Comparison of ENCODE assay signal across 1 cellular context in the genomic region with DNA sequence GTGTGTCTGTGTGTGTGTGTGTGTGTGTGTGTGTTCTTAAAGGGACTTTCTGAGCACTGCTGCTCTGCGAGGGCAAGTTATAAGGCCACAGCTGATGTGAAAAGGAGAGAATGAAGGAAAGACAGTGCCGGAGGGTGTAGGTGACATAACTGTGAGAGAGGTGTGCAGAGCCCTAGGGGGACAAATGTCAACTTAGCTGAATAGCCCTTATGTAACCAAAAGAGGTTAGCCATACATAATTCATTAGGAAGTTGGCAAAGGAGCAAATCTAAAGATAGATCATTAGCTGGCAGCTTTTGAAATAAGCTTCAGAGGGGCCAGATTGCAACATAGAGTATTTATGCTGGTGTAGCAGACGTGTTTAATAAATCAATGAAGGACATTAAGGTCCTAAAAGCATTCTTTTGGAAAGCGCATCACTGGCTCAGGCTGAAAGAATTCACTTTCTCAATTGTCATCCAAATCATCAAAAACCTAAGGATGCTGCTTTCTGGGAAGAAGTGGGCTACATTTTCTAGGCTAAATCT.
TF ChIP-seq lines count a peak whose summit lies in the region.

No MANE protein-coding gene starts in this region.

TF ChIP-seq in H1, 55 proteins besides CTCF, POLR2A, EP300 and RAD21 (continued from another document):
- TF ChIP-seq RFX5 (IDR thresholded peaks at IDR 0.05; ENCODE audit: borderline replicate concordance, low read depth, low read length), result no peak
- TF ChIP-seq BRCA1 (IDR thresholded peaks at IDR 0.05; ENCODE audit: low read depth, low read length), result no peak
- no peak for TF ChIP-seq SP1 (IDR thresholded peaks at IDR 0.05; ENCODE audit: low read depth, low read length)
- no peak for TF ChIP-seq NANOG (IDR thresholded peaks at IDR 0.05; ENCODE audit: insufficient read depth, low read depth, low read length, poor library complexity, severe bottlenecking)
- no peak for TF ChIP-seq FOSL1 (IDR thresholded peaks at IDR 0.05; ENCODE audit: insufficient read depth, low read depth, low read length)
- TF ChIP-seq GTF2F1 (IDR thresholded peaks at IDR 0.05; ENCODE audit: borderline replicate concordance, low read depth, low read length), result no peak
